ENCODE assay signal across 17 cellular contexts in genomic region chr5:8633706-8634105, GRCh38.
DNase-seq lines count a peak whose midpoint lies in the region; TF ChIP-seq lines count a peak whose summit lies in the region.
"Had no signal": no experiment of that assay in that cellular context is flagged by ENCODE, and none has a peak within 500 bp of the region (broad histone marks: within the 10 kb centered on the region; RNA-seq: fewer than 3 reads in every experiment).

No MANE protein-coding gene starts in this region.

- intact Hi-C loops in A673 (cut with micrococcal nuclease; ENCODE audit: unreplicated experiment) = no loop called here

- H3K4me1 ChIP-seq in A673 (ENCODE audit: insufficient read depth, low read length, poor library complexity, severe bottlenecking) = no peaks in the 10 kb centered on the region
- H3K4me1 ChIP-seq in adipocyte (ENCODE audit: control insufficient read depth, insufficient read depth, low read length) = no peaks in the 10 kb centered on the region
- H3K4me1 ChIP-seq: A549, foreskin keratinocyte had no signal

- H3K27me3 ChIP-seq in A673 (replicated peaks; ENCODE audit: insufficient read depth, low read depth, low read length, poor library complexity) (no peaks in the 10 kb centered on the region), adipocyte (replicated peaks; ENCODE audit: control insufficient read depth, insufficient read depth, low read length) (no peaks in the 10 kb centered on the region)
- H3K27me3 ChIP-seq: foreskin keratinocyte had no signal

- H3K27ac ChIP-seq in A673 (ENCODE audit: low read depth, low read length, poor library complexity, severe bottlenecking) = peak overlapping the region; percentile 68
- H3K27ac ChIP-seq: A549, coronary artery, foreskin keratinocyte had no signal

- no peaks in the 10 kb centered on the region for H3K36me3 ChIP-seq in A673 (ENCODE audit: insufficient read depth, low read length, poor library complexity, severe bottlenecking)
- no peaks in the 10 kb centered on the region for H3K36me3 ChIP-seq in adipocyte (ENCODE audit: control insufficient read depth, insufficient read depth, low read length, severe bottlenecking)

- no peak overlapping the region for H3K9ac ChIP-seq in adipocyte (ENCODE audit: low read length)

- DNase-seq in A673 (ENCODE audit: low spot score) = peak; percentile 42
- peak; percentile 2 for DNase-seq in HCEC 1CT
- DNase-seq in adipocyte (ENCODE audit: low read depth) = peak; percentile 64
- peak; percentile 32 for DNase-seq in fibroblast of villous mesenchyme (ENCODE audit: low read depth)
- no peak for DNase-seq in NCI-H446 (lab: John Stamatoyannopoulos, UW)
- no peak for DNase-seq in NCI-H1105 (lab: John Stamatoyannopoulos, UW)
- no peak for DNase-seq in NK-92 treated with Interleukin-12 subunit alpha and Interleukin-12 subunit beta, amount 100 ng/mL, for 24 hours (lab: John Stamatoyannopoulos, UW)
- no peak for DNase-seq in NCI-H1436 treated with DMSO at 0.1 percent for 48 hours (lab: John Stamatoyannopoulos, UW)
- DNase-seq: activated CD4-positive, alpha-beta T cell treated with anti-CD3 and anti-CD28 coated beads for 36 hours; activated naive CD8-positive, alpha-beta T cell treated with anti-CD3 and anti-CD28 coated beads, Interleukin-2, amount 50 U/mL, for 24 hours; Calu3; NCI-H146 had no signal

- CTCF ChIA-PET in A673 (lab: Charles Lee) = no interaction called here

- TF ChIP-seq CTCF in A673 (conservative IDR thresholded peaks at IDR 0.05; ENCODE audit: low read depth, low read length) = no peak
- TF ChIP-seq CTCF in fibroblast of villous mesenchyme (IDR thresholded peaks at IDR 0.05; ENCODE audit: insufficient read depth, low read depth, low read length) = no peak

- BruUV-seq in A673 (replicated peaks; lab: Mats Ljungman, UMichigan) = no TSS peak

- H3K4me3 ChIP-seq in A673 (ENCODE audit: low read depth, low read length, poor library complexity, severe bottlenecking) (no peak overlapping the region), adipocyte (ENCODE audit: low read length) (no peak overlapping the region), fibroblast of villous mesenchyme (ENCODE audit: low read depth, low read length) (no peak overlapping the region)
- H3K4me3 ChIP-seq: A549, coronary artery, K562, smooth muscle cell had no signal

- H3K9me3 ChIP-seq in A673 (ENCODE audit: low read depth, low read length, poor library complexity, severe bottlenecking) = no peaks in the 10 kb centered on the region
- no peaks in the 10 kb centered on the region for H3K9me3 ChIP-seq in adipocyte (ENCODE audit: control insufficient read depth, low read length)
- H3K9me3 ChIP-seq: A549 had no signal

- POLR2A ChIA-PET in A673 (lab: Charles Lee; ENCODE audit: low non-redundant PET) = interaction anchor here (0.6 kb wide), 1 partner anchor 68 kb away, joined by 3 read pairs; no protein-coding TSS in a partner anchor

Comparison
In these comparisons a context has a peak if more than half of its experiments do, and no peak if none do; other contexts are left out.
1. DNase-seq: peak in A673 (single experiment), HCEC 1CT (single experiment), adipocyte (single experiment) and fibroblast of villous mesenchyme (single experiment); none in NCI-H446 (0 of 2), NCI-H1105 (single experiment), NK-92 treated with Interleukin-12 subunit alpha and Interleukin-12 subunit beta, amount 100 ng/mL, for 24 hours (single experiment) and NCI-H1436 treated with DMSO at 0.1 percent for 48 hours (single experiment).